15 cellular contexts compared by ENCODE assay signal in genomic region chr9:120372040-120372439, GRCh38.
"Had no signal": no experiment of that assay in that cellular context is flagged by ENCODE, and none has a peak within 500 bp of the region (broad histone marks: within the 10 kb centered on the region; RNA-seq: fewer than 3 reads in every experiment).

No MANE protein-coding gene starts in this region.

- H3K4me3 ChIP-seq: colonic mucosa, esophagus muscularis mucosa, gastroesophageal sphincter, heart left ventricle, left lung, lung had no signal

- DNase-seq: colonic mucosa; cortex of kidney; effector CD8-positive, alpha-beta T cell; effector memory CD8-positive, alpha-beta T cell; foreskin keratinocyte; heart left ventricle; hippocampal formation; left cardiac atrium; left lung; left ventricle myocardium superior; mammary epithelial cell; naive thymus-derived CD4-positive, alpha-beta T cell had no signal

- H3K27ac ChIP-seq: colonic mucosa, esophagus muscularis mucosa, foreskin keratinocyte, gastroesophageal sphincter, heart left ventricle, left lung had no signal

- H3K36me3 ChIP-seq: colonic mucosa, esophagus muscularis mucosa, gastroesophageal sphincter, heart left ventricle, left lung had no signal

- H3K4me1 ChIP-seq: colonic mucosa, esophagus muscularis mucosa, foreskin keratinocyte, gastroesophageal sphincter, heart left ventricle, left lung had no signal

- H3K9me3 ChIP-seq: colonic mucosa, gastroesophageal sphincter had no signal

- H3K27me3 ChIP-seq: colonic mucosa, esophagus muscularis mucosa, foreskin keratinocyte, gastroesophageal sphincter, heart left ventricle, left lung had no signal
